Comparison of ENCODE assay signal across 8 cellular contexts in genomic region chr7:92720604-92721350, GRCh38.
A peak's percentile ranks its signal among the peaks of the same experiment; 100 is the strongest.
DNase-seq lines count a peak whose midpoint lies in the region; ATAC-seq, FAIRE-seq and TF ChIP-seq lines count a peak whose summit lies in the region.

No MANE protein-coding gene starts in this region.

- peak; percentile 27 for TF ChIP-seq CTCF in GM12865 (IDR thresholded peaks at IDR 0.05; ENCODE audit: insufficient read depth, low read depth, low read length, missing control alignments)
- peak; percentile 35; the same call in 1 of the 2 replicates for TF ChIP-seq CTCF in OCI-LY7 (conservative IDR thresholded peaks at IDR 0.05; ENCODE audit: low read length)
- TF ChIP-seq CTCF in coronary artery (IDR thresholded peaks at IDR 0.05), result no peak

- H3K4me3 Mint-ChIP-seq in immature natural killer cell, result no peak overlapping the region
- H3K4me3 Mint-ChIP-seq in T-cell, result no peak overlapping the region

- no peak overlapping the region for H2AFZ ChIP-seq in OCI-LY7 (ENCODE audit: low read length)

- no peaks in the 10 kb centered on the region for H3K9me2 ChIP-seq in OCI-LY7 (ENCODE audit: insufficient read depth, low read length)

- no peaks in the 10 kb centered on the region for H3K79me2 ChIP-seq in OCI-LY7 (ENCODE audit: insufficient read depth, low read depth, low read length)

- intact Hi-C loops in OCI-LY7 (cut with micrococcal nuclease; ENCODE audit: unreplicated experiment), result no loop called here

- peaks cover 24% of the 10 kb centered on the region for H3K4me1 ChIP-seq in OCI-LY7 (ENCODE audit: insufficient read depth, low read length, poor library complexity, severe bottlenecking)

- H3K36me3 ChIP-seq in OCI-LY7 (ENCODE audit: insufficient read depth, low read length), result peaks cover 27% of the 10 kb centered on the region

- peak; percentile 74 for ATAC-seq in HG02943 (IDR thresholded peaks at IDR 0.05; ENCODE audit: low read depth, unreplicated experiment)
- no peak for ATAC-seq in activated CD4-positive, CD25-positive, alpha-beta regulatory T cell treated with anti-CD3 and anti-CD28 coated beads, Interleukin-2, amount 50 U/mL, for 24 hours
- no peak for ATAC-seq in T-cell (replicated peaks in 1 of 4)

- no TSS peak for BruUV-seq in OCI-LY7 (replicated peaks; lab: Mats Ljungman, UMichigan)

- H3K9me3 Mint-ChIP-seq in immature natural killer cell, result no peaks in the 10 kb centered on the region
- no peaks in the 10 kb centered on the region for H3K9me3 Mint-ChIP-seq in T-cell

- H3K27ac Mint-ChIP-seq in immature natural killer cell (peak overlapping the region in 1 of 6 donors; percentile 46), T-cell (no peak overlapping the region)

- FAIRE-seq in GM19239 (lab: Jason Lieb, UNC), result peak; percentile 90

- POLR2A ChIA-PET in OCI-LY7 (lab: Charles Lee), result interaction anchor here (0.6 to 1.1 kb wide), 6 partner anchors 22 to 1736 kb away, joined by 3 to 6 read pairs (median 4); no protein-coding TSS in a partner anchor
- POLR2A ChIA-PET in T-cell (lab: Charles Lee), result no interaction called here

- no peaks in the 10 kb centered on the region for H4K20me1 ChIP-seq in OCI-LY7 (ENCODE audit: insufficient read depth, low read length)

- H3K4me2 ChIP-seq in OCI-LY7 (ENCODE audit: low read length), result peak overlapping the region; percentile 24

- H3K4me1 Mint-ChIP-seq in immature natural killer cell (peaks cover 29% of the 10 kb centered on the region in 2 donors), T-cell (peaks cover 27 to 49% (median 48%) of the 10 kb centered on the region in 3 donors)

- CTCF ChIA-PET in OCI-LY7 (lab: Charles Lee; ENCODE audit: unreplicated experiment) (no interaction called here), T-cell (lab: Charles Lee) (interaction anchor here in 1 of 2 donors (1.0 kb wide), 1 partner anchor 112 kb away, joined by 4 read pairs; no protein-coding TSS in a partner anchor)

- H3K27ac ChIP-seq in OCI-LY7 (ENCODE audit: low read depth, low read length, poor library complexity, severe bottlenecking) (peak overlapping the region; percentile 7), coronary artery (peak overlapping the region in 1 of 2 donors; percentile 5)

- peaks cover 0 to 20% (median 20%) of the 10 kb centered on the region in 3 donors for H3K36me3 Mint-ChIP-seq in immature natural killer cell
- H3K36me3 Mint-ChIP-seq in T-cell, result peaks cover 35% of the 10 kb centered on the region

- DNase-seq in GM12865 (ENCODE audit: low read depth) (peak; percentile 79), GM19239 (ENCODE audit: insufficient read length, low spot score) (no peak), OCI-LY7 (ENCODE audit: low spot score) (peak; percentile 29), immature natural killer cell (no peak), coronary artery (ENCODE audit: low spot score) (no peak), T-cell (no peak)

- H3K9me3 ChIP-seq in OCI-LY7 (ENCODE audit: low read length), result no peaks in the 10 kb centered on the region

- H3K4me3 ChIP-seq in GM12865 (ENCODE audit: low read depth, low read length) (no peak overlapping the region), OCI-LY7 (ENCODE audit: low read depth, low read length, poor library complexity, severe bottlenecking) (no peak overlapping the region), coronary artery (no peak overlapping the region)

- H3K27me3 Mint-ChIP-seq in immature natural killer cell (ENCODE audit: low read depth in 3 of 3) (peaks cover 0 to 4% (median 0%) of the 10 kb centered on the region in 3 donors), T-cell (no peaks in the 10 kb centered on the region)

Comparison
In these comparisons a context has a peak if more than half of its experiments do, and no peak if none do; other contexts are left out.
1. DNase-seq: peak in GM12865 (single experiment) and OCI-LY7 (single experiment); none in GM19239 (single experiment), immature natural killer cell (0 of 3), coronary artery (single experiment) and T-cell (0 of 34).